ENCODE assay signal across 1 cellular context in genomic region chr5:34687269-34688011, GRCh38.
TF ChIP-seq lines count a peak whose summit lies in the region.

No MANE protein-coding gene starts in this region.

TF ChIP-seq in HEK293, 187 proteins besides CTCF, POLR2A, EP300 and RAD21 (continued from another document and continues in another):
- TF ChIP-seq ZBTB48 (tag by site-specific recombination; IDR thresholded peaks at IDR 0.05) (no peak), ATF2 (tag by site-specific recombination; IDR thresholded peaks at IDR 0.05; ENCODE audit: low read depth) (peak; percentile 49; the same call in 1 of the 2 replicates), ZNF580 (tag by site-specific recombination; IDR thresholded peaks at IDR 0.05) (no peak), ZNF202 (tag by site-specific recombination; IDR thresholded peaks at IDR 0.05; ENCODE audit: borderline replicate concordance) (no peak), ZNF221 (tag by site-specific recombination; IDR thresholded peaks at IDR 0.05; ENCODE audit: borderline replicate concordance) (no peak), ZNF571 (tag by site-specific recombination; IDR thresholded peaks at IDR 0.05) (no peak), ZNF292 (tag by site-specific recombination; IDR thresholded peaks at IDR 0.05; ENCODE audit: borderline replicate concordance, low read depth) (no peak), HOXC10 (CRISPR knock-in tag; IDR thresholded peaks at IDR 0.05) (no peak), ZNF670 (tag by site-specific recombination; IDR thresholded peaks at IDR 0.05; ENCODE audit: low read depth) (no peak), ZNF23 (tag by site-specific recombination; IDR thresholded peaks at IDR 0.05; ENCODE audit: borderline replicate concordance) (no peak), KLF1 (tag by site-specific recombination; IDR thresholded peaks at IDR 0.05) (no peak), ZNF112 (tag by site-specific recombination; IDR thresholded peaks at IDR 0.05) (no peak), ZNF146 (tag by site-specific recombination; IDR thresholded peaks at IDR 0.05) (no peak; the same call in 1 of the 2 replicates), PRDM6 (tag by site-specific recombination; IDR thresholded peaks at IDR 0.05) (peak; percentile 30; the same call in 1 of the 2 replicates), GLIS1 (tag by site-specific recombination; IDR thresholded peaks at IDR 0.05) (no peak), TCF7L2 (IDR thresholded peaks at IDR 0.05; ENCODE audit: borderline replicate concordance, low read depth, low read length) (no peak), YY1 (tag by site-specific recombination; IDR thresholded peaks at IDR 0.05) (peak; percentile 14; the same call in 1 of the 2 replicates), ZNF514 (tag by site-specific recombination; IDR thresholded peaks at IDR 0.05) (no peak), ZNF26 (tag by site-specific recombination; IDR thresholded peaks at IDR 0.05) (no peak), ZNF404 (tag by site-specific recombination; IDR thresholded peaks at IDR 0.05) (no peak), ZNF629 (tag by site-specific recombination; IDR thresholded peaks at IDR 0.05) (peak; percentile 77), ZNF561 (tag by site-specific recombination; IDR thresholded peaks at IDR 0.05; ENCODE audit: borderline replicate concordance) (no peak), HIC1 (tag by site-specific recombination; IDR thresholded peaks at IDR 0.05) (no peak), ZNF510 (tag by site-specific recombination; IDR thresholded peaks at IDR 0.05; ENCODE audit: insufficient replicate concordance) (no peak), ZNF280C (tag by site-specific recombination; IDR thresholded peaks at IDR 0.05) (no peak), ZNF560 (tag by site-specific recombination; IDR thresholded peaks at IDR 0.05; ENCODE audit: borderline replicate concordance) (no peak), ZNF114 (tag by site-specific recombination; IDR thresholded peaks at IDR 0.05) (no peak), ZNF366 (tag by site-specific recombination; conservative IDR thresholded peaks at IDR 0.05) (peak; percentile 21; the same call in 1 of the 2 replicates), ZNF426 (tag by site-specific recombination; IDR thresholded peaks at IDR 0.05) (no peak), ZNF707 (tag by site-specific recombination; IDR thresholded peaks at IDR 0.05) (no peak), ZNF350 (tag by site-specific recombination; IDR thresholded peaks at IDR 0.05) (no peak), ZNF416 (tag by site-specific recombination; IDR thresholded peaks at IDR 0.05) (no peak), ZNF354C (tag by site-specific recombination; IDR thresholded peaks at IDR 0.05; ENCODE audit: borderline replicate concordance, low read depth) (no peak), ZNF24 (tag by site-specific recombination; IDR thresholded peaks at IDR 0.05) (no peak), ZNF639 (tag by site-specific recombination; IDR thresholded peaks at IDR 0.05) (no peak), ZNF585B (tag by site-specific recombination; IDR thresholded peaks at IDR 0.05) (no peak), KLF10 (tag by site-specific recombination; IDR thresholded peaks at IDR 0.05) (no peak), HOXD13 (CRISPR knock-in tag; IDR thresholded peaks at IDR 0.05; ENCODE audit: borderline replicate concordance) (no peak), ZNF148 (tag by site-specific recombination; IDR thresholded peaks at IDR 0.05; ENCODE audit: borderline replicate concordance) (no peak), ZBTB1 (tag by site-specific recombination; IDR thresholded peaks at IDR 0.05) (no peak), ZBTB6 (tag by site-specific recombination; IDR thresholded peaks at IDR 0.05) (no peak), WT1 (tag by site-specific recombination; IDR thresholded peaks at IDR 0.05) (no peak), ZNF248 (tag by site-specific recombination; IDR thresholded peaks at IDR 0.05) (no peak), ZNF843 (tag by site-specific recombination; IDR thresholded peaks at IDR 0.05) (peak; percentile 67), ZNF518A (tag by site-specific recombination; conservative IDR thresholded peaks at IDR 0.05; ENCODE audit: low read depth) (no peak)
